In genomic region chr3:192885374-192885773, GRCh38 we compare ENCODE assay signal across 21 cellular contexts. TPM values are rescaled to one million over a fixed set of nuclear protein-coding genes. Genes with fewer than 3 reads are reported as not detected.
A peak's percentile ranks its signal among the peaks of the same experiment; 100 is the strongest.
DNase-seq lines count a peak whose midpoint lies in the region; ATAC-seq and TF ChIP-seq lines count a peak whose summit lies in the region.
"Had no signal": no experiment of that assay in that cellular context is flagged by ENCODE, and none has a peak within 500 bp of the region (broad histone marks: within the 10 kb centered on the region; RNA-seq: fewer than 3 reads in every experiment).

No MANE protein-coding gene starts in this region.

- peaks cover 11% of the 10 kb centered on the region for H3K36me3 Mint-ChIP-seq in activated T-helper 17 cell treated with anti-CD3 and anti-CD28 coated beads, Interleukin-2, amount 50 U/mL, for 72 hours (ENCODE audit: low read depth)
- no peaks in the 10 kb centered on the region for H3K36me3 Mint-ChIP-seq in nephron (ENCODE audit: low read depth)
- H3K36me3 Mint-ChIP-seq: CD8-positive, alpha-beta memory T cell had no signal

- BruUV-seq in HCT116 (replicated peaks; lab: Mats Ljungman, UMichigan) = no TSS peak

- intact Hi-C loops in HCT116 (cut with micrococcal nuclease) = no loop called here

- no peaks in the 10 kb centered on the region for H3K36me3 ChIP-seq in HCT116 (ENCODE audit: control insufficient read depth in 1 of 2, insufficient read depth in 2 of 2, low read length in 2 of 2)
- H3K36me3 ChIP-seq: colonic mucosa, heart left ventricle, right atrium auricular region, thoracic aorta had no signal

- no peaks in the 10 kb centered on the region for H3K9me2 ChIP-seq in HCT116 (ENCODE audit: insufficient read depth)

- H3K4me3 Mint-ChIP-seq in activated T-helper 17 cell treated with anti-CD3 and anti-CD28 coated beads, Interleukin-2, amount 50 U/mL, for 72 hours = peak overlapping the region; percentile 75
- H3K4me3 Mint-ChIP-seq in nephron = no peak overlapping the region

- no peaks in the 10 kb centered on the region for H3K9me3 Mint-ChIP-seq in activated T-helper 17 cell treated with anti-CD3 and anti-CD28 coated beads, Interleukin-2, amount 50 U/mL, for 72 hours
- H3K9me3 Mint-ChIP-seq in nephron = no peaks in the 10 kb centered on the region
- H3K9me3 Mint-ChIP-seq: CD8-positive, alpha-beta memory T cell had no signal

- H3K27me3 Mint-ChIP-seq in activated T-helper 17 cell treated with anti-CD3 and anti-CD28 coated beads, Interleukin-2, amount 50 U/mL, for 72 hours = no peaks in the 10 kb centered on the region
- no peaks in the 10 kb centered on the region for H3K27me3 Mint-ChIP-seq in nephron (ENCODE audit: low read depth)

- peak overlapping the region; percentile 66 for H3K27ac ChIP-seq in AG04450 (ENCODE audit: low read depth, low read length)
- H3K27ac ChIP-seq in HCT116 (ENCODE audit: low read depth, low read length) = peak overlapping the region; percentile 43; the same call in 1 of the 2 replicates
- H3K27ac ChIP-seq: colonic mucosa, heart left ventricle, right atrium auricular region, thoracic aorta had no signal

- 0 out of 2 replicates have a peak, but pooled peaks cover 2% of the 10 kb centered on the region for H3K79me2 ChIP-seq in HCT116 (ENCODE audit: insufficient read depth, low read length)

- H4K20me1 ChIP-seq in HCT116 (ENCODE audit: insufficient read depth) = no peaks in the 10 kb centered on the region

- no peaks in the 10 kb centered on the region for H3K9me3 ChIP-seq in AG04450 (ENCODE audit: control insufficient read depth, insufficient read depth, low read length)
- no peaks in the 10 kb centered on the region for H3K9me3 ChIP-seq in HCT116 (ENCODE audit: control insufficient read depth in 1 of 2, insufficient read depth in 1 of 2, low read depth in 1 of 2, low read length in 2 of 2)
- H3K9me3 ChIP-seq: colonic mucosa, heart left ventricle, right atrium auricular region, thoracic aorta had no signal

- peak overlapping the region; percentile 78 for H3K4me2 ChIP-seq in HCT116 (ENCODE audit: low read length)

- H3K4me3 ChIP-seq in AG04450 (ENCODE audit: low read depth, low read length) = no peak overlapping the region
- peak overlapping the region in 1 of 2 experiments; percentile 17; a peak in 2 of 4 replicates for H3K4me3 ChIP-seq in HCT116 (replicated peaks in 1 of 2; ENCODE audit: low read depth in 1 of 2, low read length in 2 of 2)
- H3K4me3 ChIP-seq: colonic mucosa, heart left ventricle, right atrium auricular region, thoracic aorta had no signal

- no peaks in the 10 kb centered on the region for H3K27me3 ChIP-seq in AG04450 (ENCODE audit: control insufficient read depth, insufficient read depth, low read length)
- H3K27me3 ChIP-seq in HCT116 (ENCODE audit: insufficient read depth, low read length) = no peaks in the 10 kb centered on the region
- H3K27me3 ChIP-seq: colonic mucosa, heart left ventricle, right atrium auricular region had no signal

- POLR2A ChIA-PET in AG04450 (lab: Yijun Ruan, JAX) (interaction anchor here (0.9 to 1.0 kb wide), 2 partner anchors 32 to 58 kb away, joined by 4 read pairs; partner anchors contain the start of gene MB21D2), HCT116 (lab: Charles Lee) (no interaction called here)

- peaks cover 47 to 93% of the 10 kb centered on the region in 2 experiments for H3K4me1 ChIP-seq in HCT116 (ENCODE audit: control insufficient read depth in 1 of 2, insufficient read depth in 2 of 2, low read length in 2 of 2)
- H3K4me1 ChIP-seq: colonic mucosa had no signal

- CTCF ChIA-PET in AG04450 (lab: Charles Lee) = no interaction called here
- CTCF ChIA-PET in HCT116 (lab: Charles Lee) = no interaction called here

- DNase-seq in AG04450 (ENCODE audit: low read depth, low spot score) (no peak), HCT116 (ENCODE audit: low read depth, low spot score) (no peak), NCI-H510A (lab: John Stamatoyannopoulos, UW) (no peak), glomerular visceral epithelial cell (ENCODE audit: extremely low spot score) (no peak)
- DNase-seq: activated CD8-positive, alpha-beta memory T cell treated with anti-CD3 and anti-CD28 coated beads for 24 hours; AML-193; CD8-positive, alpha-beta memory T cell; colonic mucosa; DMS79 treated with DMSO at 0.1 percent for 48 hours; H7; heart left ventricle; NCI-H1417 treated with DMSO at 0.1 percent for 48 hours; NCI-H524 treated with DMSO at 0.1 percent for 48 hours; nucleus accumbens; RPMI8226; T1000 had no signal

- TF ChIP-seq CTCF in AG04450 (IDR thresholded peaks at IDR 0.05; ENCODE audit: low read depth, low read length) (no peak), HCT116 (IDR thresholded peaks at IDR 0.05 in 2 of 3, conservative IDR thresholded peaks at IDR 0.05 in 1 of 3; ENCODE audit: borderline replicate concordance in 1 of 3, insufficient read depth in 1 of 3, low read depth in 2 of 3, low read length in 2 of 3) (no peak), nephron (IDR thresholded peaks at IDR 0.05; ENCODE audit: unreplicated experiment in 3 of 3) (no peak)

- TF ChIP-seq POLR2A in HCT116 (IDR thresholded peaks at IDR 0.05; ENCODE audit: borderline replicate concordance, extremely low read depth, insufficient read depth, insufficient read length) = no peak

- peak overlapping the region; percentile 96 for H3K27ac Mint-ChIP-seq in activated T-helper 17 cell treated with anti-CD3 and anti-CD28 coated beads, Interleukin-2, amount 50 U/mL, for 72 hours
- peak overlapping the region; percentile 8 to 71 (median 19) for H3K27ac Mint-ChIP-seq in nephron

- H3K9ac ChIP-seq in HCT116 (ENCODE audit: low read length) = peak overlapping the region; percentile 41

- no peak for TF ChIP-seq RAD21 in HCT116 (IDR thresholded peaks at IDR 0.05; ENCODE audit: low read depth)

- peaks cover 24% of the 10 kb centered on the region for H3K4me1 Mint-ChIP-seq in activated T-helper 17 cell treated with anti-CD3 and anti-CD28 coated beads, Interleukin-2, amount 50 U/mL, for 72 hours
- peaks cover 67% of the 10 kb centered on the region for H3K4me1 Mint-ChIP-seq in nephron

- ATAC-seq in HCT116 (no peak), GM21723 (IDR thresholded peaks at IDR 0.05; ENCODE audit: unreplicated experiment) (no peak)
- ATAC-seq in activated T-helper 17 cell treated with anti-CD3 and anti-CD28 coated beads, Interleukin-2, amount 50 U/mL, for 72 hours (replicated peaks) = no peak
- ATAC-seq: heart left ventricle had no signal

- RAD21 ChIA-PET in HCT116 (lab: Charles Lee; ENCODE audit: low non-redundant PET in 1 of 2, low total read pairs in 2 of 2, uncharacterized antibody in 2 of 2, unreplicated experiment in 2 of 2) = no interaction called here

- no peak overlapping the region for H2AFZ ChIP-seq in HCT116 (ENCODE audit: low read depth, low read length, poor library complexity, severe bottlenecking)

TF ChIP-seq in HCT116, 20 proteins besides CTCF, POLR2A, EP300 and RAD21 (continues in another document):
- no peak for TF ChIP-seq ZBTB33 (IDR thresholded peaks at IDR 0.05; ENCODE audit: extremely low read depth, insufficient replicate concordance, low read length)
- no peak for TF ChIP-seq MAX (IDR thresholded peaks at IDR 0.05)
- TF ChIP-seq ELF1 (IDR thresholded peaks at IDR 0.05; ENCODE audit: borderline replicate concordance, low read depth) = no peak
- no peak for TF ChIP-seq TCF7L2 (IDR thresholded peaks at IDR 0.05; ENCODE audit: borderline replicate concordance, extremely low read depth, insufficient read depth, insufficient read length)
- TF ChIP-seq JUND (IDR thresholded peaks at IDR 0.05) = no peak
- TF ChIP-seq EZH2 (IDR thresholded peaks at IDR 0.05) = no peak
- TF ChIP-seq YY1 (IDR thresholded peaks at IDR 0.05; ENCODE audit: extremely low read depth, insufficient replicate concordance, low read depth, low read length) = no peak
- no peak for TF ChIP-seq CEBPB (IDR thresholded peaks at IDR 0.05; ENCODE audit: low read depth)

RNA-seq across cellular contexts. Expression of gene MB21D2, which starts 32.3 kb away (rescaled TPM):
- polyA plus RNA-seq in AG04450 (2011; rRNA removed) = 14.1 and 14.6 TPM in 2 replicates
- polyA minus RNA-seq in AG04450 (2011; rRNA and poly(A)+ RNA removed) = 26.1 and 31.0 TPM in 2 replicates
- total RNA-seq in HCT116 (2021; ENCODE audit: unreplicated experiment) = 2.8 TPM
- polyA plus RNA-seq in HCT116 (2012) = 1.2 and 1.4 TPM in 2 replicates
- 10 to 100 TPM; 13.4 to 13.9 TPM for total RNA-seq in activated T-helper 17 cell treated with anti-CD3 and anti-CD28 coated beads, Interleukin-2, amount 50 U/mL, for 72 hours
